In genomic region chr19:57841364-57841763, GRCh38 we compare ENCODE assay signal across 18 cellular contexts.
"Had no signal": no experiment of that assay in that cellular context is flagged by ENCODE, and none has a peak within 500 bp of the region (broad histone marks: within the 10 kb centered on the region; RNA-seq: fewer than 3 reads in every experiment).

No MANE protein-coding gene starts in this region.

- H3K27me3 ChIP-seq: adrenal gland, spleen, testis, upper lobe of right lung had no signal

- H3K36me3 Mint-ChIP-seq: natural killer cell had no signal

- ATAC-seq: activated CD4-positive, alpha-beta T cell treated with anti-CD3 and anti-CD28 coated beads for 36 hours; natural killer cell; sciatic nerve; SK-N-SH treated with all-trans-retinoic acid at 6 μM for 48 hours; stimulated activated memory B cell treated with anti-CD40 and anti-IgM and Interleukin-4, amounts not matched to agents 10 μg/mL and 1 μg/mL and 100 μg/mL, for 72 hours; T-cell; upper lobe of right lung; WTC11 had no signal

- DNase-seq: activated CD4-positive, alpha-beta memory T cell treated with anti-CD3 and anti-CD28 coated beads, Interleukin-2, amount 10 ng/mL, durations not matched to agents 7 days and 5 days; activated CD4-positive, alpha-beta T cell treated with anti-CD3 and anti-CD28 coated beads for 36 hours; activated naive CD4-positive, alpha-beta T cell treated with anti-CD3 and anti-CD28 coated beads, Interleukin-2, amount 50 U/mL, for 16 hours; activated T-cell treated with anti-CD3 and anti-CD28 coated beads, Interleukin-2, amount 50 U/mL, for 24 hours; adrenal gland; left ventricle myocardium inferior; natural killer cell; spleen; stimulated activated CD4-positive, alpha-beta T cell treated with anti-CD3 and anti-CD28 coated beads, Interleukin-4, amount 100 ng/mL, for 4 hours; T-cell; testis; upper lobe of right lung had no signal

- H3K9ac ChIP-seq: parathyroid adenoma had no signal

- H3K27ac Mint-ChIP-seq: activated CD4-positive, alpha-beta memory T cell treated with anti-CD3 and anti-CD28 coated beads, Interleukin-2, amount 10 ng/mL, durations not matched to agents 7 days and 5 days; activated CD4-positive, alpha-beta T cell treated with anti-CD3 and anti-CD28 coated beads for 36 hours; activated T-cell treated with anti-CD3 and anti-CD28 coated beads, Interleukin-2, amount 50 U/mL, for 24 hours; memory B cell; stimulated activated memory B cell treated with anti-CD40 and anti-IgM and Interleukin-4, amounts not matched to agents 10 μg/mL and 1 μg/mL and 100 μg/mL, for 72 hours; T-cell; WTC11 had no signal

- H3K4me1 ChIP-seq: adrenal gland, parathyroid adenoma, testis, upper lobe of right lung had no signal

- H3K27me3 Mint-ChIP-seq: activated CD4-positive, alpha-beta memory T cell treated with anti-CD3 and anti-CD28 coated beads, Interleukin-2, amount 10 ng/mL, durations not matched to agents 7 days and 5 days; activated CD4-positive, alpha-beta T cell treated with anti-CD3 and anti-CD28 coated beads for 36 hours; activated T-cell treated with anti-CD3 and anti-CD28 coated beads, Interleukin-2, amount 50 U/mL, for 24 hours; memory B cell; stimulated activated memory B cell treated with anti-CD40 and anti-IgM and Interleukin-4, amounts not matched to agents 10 μg/mL and 1 μg/mL and 100 μg/mL, for 72 hours; T-cell had no signal

- H3K9me3 Mint-ChIP-seq: activated CD4-positive, alpha-beta memory T cell treated with anti-CD3 and anti-CD28 coated beads, Interleukin-2, amount 10 ng/mL, durations not matched to agents 7 days and 5 days; activated T-cell treated with anti-CD3 and anti-CD28 coated beads, Interleukin-2, amount 50 U/mL, for 24 hours; memory B cell; natural killer cell; stimulated activated memory B cell treated with anti-CD40 and anti-IgM and Interleukin-4, amounts not matched to agents 10 μg/mL and 1 μg/mL and 100 μg/mL, for 72 hours; T-cell; WTC11 had no signal

- H3K9me3 ChIP-seq: adrenal gland, left ventricle myocardium inferior, spleen, testis, upper lobe of right lung had no signal

- H2AFZ ChIP-seq: parathyroid adenoma had no signal

- H3K4me3 Mint-ChIP-seq: activated CD4-positive, alpha-beta memory T cell treated with anti-CD3 and anti-CD28 coated beads, Interleukin-2, amount 10 ng/mL, durations not matched to agents 7 days and 5 days; activated CD4-positive, alpha-beta T cell treated with anti-CD3 and anti-CD28 coated beads for 36 hours; activated T-cell treated with anti-CD3 and anti-CD28 coated beads, Interleukin-2, amount 50 U/mL, for 24 hours; memory B cell; natural killer cell; stimulated activated memory B cell treated with anti-CD40 and anti-IgM and Interleukin-4, amounts not matched to agents 10 μg/mL and 1 μg/mL and 100 μg/mL, for 72 hours; T-cell; WTC11 had no signal

- H3K4me3 ChIP-seq: adrenal gland, left ventricle myocardium inferior, spleen, testis, upper lobe of right lung had no signal

- H3K27ac ChIP-seq: adrenal gland, left ventricle myocardium inferior, parathyroid adenoma, spleen, testis, upper lobe of right lung had no signal
